Comparison of ENCODE assay signal across 20 cellular contexts in the genomic region with DNA sequence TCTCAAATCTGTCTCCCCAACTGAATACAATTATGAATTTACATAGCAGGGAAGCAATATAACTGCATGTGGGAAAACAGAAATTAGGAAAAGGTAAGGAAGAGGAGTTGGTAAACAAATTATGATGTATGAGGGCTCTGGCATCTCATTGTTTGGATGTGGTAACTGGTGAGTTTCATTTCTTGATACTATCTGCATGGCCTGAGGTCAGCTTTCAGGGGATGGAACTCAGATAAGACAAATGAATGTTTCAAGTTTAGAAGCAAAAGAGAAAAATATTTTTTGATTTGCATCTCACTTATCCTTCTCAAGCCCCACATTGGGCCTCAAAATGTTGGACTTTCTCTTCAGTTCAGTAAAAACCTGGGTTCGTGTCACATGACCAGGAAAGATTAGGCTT.
DNase-seq lines count a peak whose midpoint lies in the region; ATAC-seq and TF ChIP-seq lines count a peak whose summit lies in the region.
"Had no signal": no experiment of that assay in that cellular context is flagged by ENCODE, and none has a peak within 500 bp of the region (broad histone marks: within the 10 kb centered on the region; RNA-seq: fewer than 3 reads in every experiment).

No MANE protein-coding gene starts in this region.

- H3K4me1 ChIP-seq in HUES6 (ENCODE audit: control insufficient read depth, insufficient read depth, low read length) = peaks cover 19% of the 10 kb centered on the region
- H3K4me1 ChIP-seq: Caco-2 had no signal

- H3K9me3 Mint-ChIP-seq in WTC11 = peaks cover 12% of the 10 kb centered on the region; the same call in 1 of the 2 replicates
- no peaks in the 10 kb centered on the region for H3K9me3 Mint-ChIP-seq in nephron

- peak overlapping the region; percentile 77 for H3K27ac Mint-ChIP-seq in WTC11
- peak overlapping the region; percentile 30 to 65 (median 50) for H3K27ac Mint-ChIP-seq in nephron
- H3K27ac Mint-ChIP-seq: CD4-positive, alpha-beta memory T cell; IgD-negative memory B cell had no signal

- no peaks in the 10 kb centered on the region for H3K27me3 Mint-ChIP-seq in WTC11 (ENCODE audit: low read depth)
- peaks cover 7% of the 10 kb centered on the region for H3K27me3 Mint-ChIP-seq in nephron (ENCODE audit: low read depth)
- H3K27me3 Mint-ChIP-seq: CD4-positive, alpha-beta memory T cell had no signal

- H3K9me3 ChIP-seq in HUES6 (ENCODE audit: control insufficient read depth, insufficient read depth, low read depth, low read length) = no peaks in the 10 kb centered on the region; the same call in 1 of the 2 replicates
- H3K9me3 ChIP-seq: Caco-2, SK-N-SH had no signal

- DNase-seq in WTC11 (ENCODE audit: low spot score) = no peak
- no peak for DNase-seq in stimulated activated CD4-positive, alpha-beta T cell treated with anti-CD3 and anti-CD28 coated beads, Interleukin-2, amount 100 ng/mL, for 48 hours
- no peak for DNase-seq in SKM-1 treated with dmso at 0.1 percent for 144 hours (lab: John Stamatoyannopoulos, UW; ENCODE audit: unreplicated experiment)
- DNase-seq: C1 segment of cervical spinal cord; Caco-2; CD4-positive, alpha-beta memory T cell; EL; GF-D8; NCI-H1092; NCI-H1436 treated with DMSO at 0.1 percent for 48 hours; NCI-H187 treated with DMSO at 0.1 percent for 48 hours; NCI-H2171 treated with DMSO at 0.1 percent for 48 hours; NCI-H748 treated with DMSO at 0.1 percent for 48 hours; SK-N-SH; T-helper 1 cell had no signal

- no peaks in the 10 kb centered on the region for H3K27me3 ChIP-seq in HUES6 (ENCODE audit: control insufficient read depth, insufficient read depth, low read length)

- no peak overlapping the region for H3K4me3 ChIP-seq in HUES6 (ENCODE audit: low read depth, low read length)

- CTCF ChIA-PET in WTC11 (lab: Charles Lee) = no interaction called here

- TF ChIP-seq CTCF in WTC11 (IDR thresholded peaks at IDR 0.05) (no peak), nephron (IDR thresholded peaks at IDR 0.05; ENCODE audit: unreplicated experiment in 3 of 3) (no peak)

- no peaks in the 10 kb centered on the region for H3K36me3 ChIP-seq in HUES6 (ENCODE audit: control insufficient read depth, insufficient read depth, low read length)

- no peak overlapping the region for H3K4me3 Mint-ChIP-seq in WTC11
- H3K4me3 Mint-ChIP-seq in nephron = no peak overlapping the region
- H3K4me3 Mint-ChIP-seq: CD4-positive, alpha-beta memory T cell; IgD-negative memory B cell had no signal

- ATAC-seq in WTC11 (no peak), GM21390 (IDR thresholded peaks at IDR 0.05; ENCODE audit: unreplicated experiment) (no peak), HG02763 (IDR thresholded peaks at IDR 0.05; ENCODE audit: unreplicated experiment) (no peak)

- no peaks in the 10 kb centered on the region for H3K36me3 Mint-ChIP-seq in WTC11
- H3K36me3 Mint-ChIP-seq in nephron (ENCODE audit: low read depth) = no peaks in the 10 kb centered on the region
- H3K36me3 Mint-ChIP-seq: CD4-positive, alpha-beta memory T cell; IgD-negative memory B cell had no signal

- H3K9ac ChIP-seq in HUES6 (ENCODE audit: low read length) = peak overlapping the region; percentile 51
- H3K9ac ChIP-seq: SK-N-SH had no signal

- POLR2A ChIA-PET in WTC11 (lab: Charles Lee) = no interaction called here

- peak overlapping the region; percentile 76 for H3K27ac ChIP-seq in HUES6 (ENCODE audit: low read depth, low read length)

- H3K4me1 Mint-ChIP-seq in WTC11 (peaks cover 50% of the 10 kb centered on the region), nephron (peaks cover 11% of the 10 kb centered on the region)
- H3K4me1 Mint-ChIP-seq: IgD-negative memory B cell had no signal

TF ChIP-seq in WTC11, 78 proteins besides CTCF, POLR2A, EP300 and RAD21 (continues in another document):
- TF ChIP-seq, protein P1, sequence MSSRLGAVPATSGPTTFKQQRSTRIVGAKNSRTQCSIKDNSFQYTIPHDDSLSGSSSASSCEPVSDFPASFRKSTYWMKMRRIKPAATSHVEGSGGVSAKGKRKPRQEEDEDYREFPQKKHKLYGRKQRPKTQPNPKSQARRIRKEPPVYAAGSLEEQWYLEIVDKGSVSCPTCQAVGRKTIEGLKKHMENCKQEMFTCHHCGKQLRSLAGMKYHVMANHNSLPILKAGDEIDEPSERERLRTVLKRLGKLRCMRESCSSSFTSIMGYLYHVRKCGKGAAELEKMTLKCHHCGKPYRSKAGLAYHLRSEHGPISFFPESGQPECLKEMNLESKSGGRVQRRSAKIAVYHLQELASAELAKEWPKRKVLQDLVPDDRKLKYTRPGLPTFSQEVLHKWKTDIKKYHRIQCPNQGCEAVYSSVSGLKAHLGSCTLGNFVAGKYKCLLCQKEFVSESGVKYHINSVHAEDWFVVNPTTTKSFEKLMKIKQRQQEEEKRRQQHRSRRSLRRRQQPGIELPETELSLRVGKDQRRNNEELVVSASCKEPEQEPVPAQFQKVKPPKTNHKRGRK (CRISPR knock-in tag; IDR thresholded peaks at IDR 0.05; ENCODE audit: borderline replicate concordance) = no peak
- TF ChIP-seq, protein P2, sequence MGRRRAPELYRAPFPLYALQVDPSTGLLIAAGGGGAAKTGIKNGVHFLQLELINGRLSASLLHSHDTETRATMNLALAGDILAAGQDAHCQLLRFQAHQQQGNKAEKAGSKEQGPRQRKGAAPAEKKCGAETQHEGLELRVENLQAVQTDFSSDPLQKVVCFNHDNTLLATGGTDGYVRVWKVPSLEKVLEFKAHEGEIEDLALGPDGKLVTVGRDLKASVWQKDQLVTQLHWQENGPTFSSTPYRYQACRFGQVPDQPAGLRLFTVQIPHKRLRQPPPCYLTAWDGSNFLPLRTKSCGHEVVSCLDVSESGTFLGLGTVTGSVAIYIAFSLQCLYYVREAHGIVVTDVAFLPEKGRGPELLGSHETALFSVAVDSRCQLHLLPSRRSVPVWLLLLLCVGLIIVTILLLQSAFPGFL (CRISPR knock-in tag; IDR thresholded peaks at IDR 0.05; ENCODE audit: borderline replicate concordance) = no peak
- TF ChIP-seq, protein P3, sequence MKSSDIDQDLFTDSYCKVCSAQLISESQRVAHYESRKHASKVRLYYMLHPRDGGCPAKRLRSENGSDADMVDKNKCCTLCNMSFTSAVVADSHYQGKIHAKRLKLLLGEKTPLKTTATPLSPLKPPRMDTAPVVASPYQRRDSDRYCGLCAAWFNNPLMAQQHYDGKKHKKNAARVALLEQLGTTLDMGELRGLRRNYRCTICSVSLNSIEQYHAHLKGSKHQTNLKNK (CRISPR knock-in tag; IDR thresholded peaks at IDR 0.05) = no peak
- no peak for TF ChIP-seq CREB1 (CRISPR knock-in tag; IDR thresholded peaks at IDR 0.05)
- TF ChIP-seq NR3C1 (CRISPR knock-in tag; conservative IDR thresholded peaks at IDR 0.05; ENCODE audit: low read depth) = no peak
- no peak for TF ChIP-seq IRF2 (CRISPR knock-in tag; IDR thresholded peaks at IDR 0.05; ENCODE audit: borderline replicate concordance, low read depth)
- TF ChIP-seq NFYB (CRISPR knock-in tag; conservative IDR thresholded peaks at IDR 0.05; ENCODE audit: low read depth) = no peak
- TF ChIP-seq, protein P4, sequence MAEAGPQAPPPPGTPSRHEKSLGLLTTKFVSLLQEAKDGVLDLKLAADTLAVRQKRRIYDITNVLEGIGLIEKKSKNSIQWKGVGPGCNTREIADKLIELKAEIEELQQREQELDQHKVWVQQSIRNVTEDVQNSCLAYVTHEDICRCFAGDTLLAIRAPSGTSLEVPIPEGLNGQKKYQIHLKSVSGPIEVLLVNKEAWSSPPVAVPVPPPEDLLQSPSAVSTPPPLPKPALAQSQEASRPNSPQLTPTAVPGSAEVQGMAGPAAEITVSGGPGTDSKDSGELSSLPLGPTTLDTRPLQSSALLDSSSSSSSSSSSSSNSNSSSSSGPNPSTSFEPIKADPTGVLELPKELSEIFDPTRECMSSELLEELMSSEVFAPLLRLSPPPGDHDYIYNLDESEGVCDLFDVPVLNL (CRISPR knock-in tag; IDR thresholded peaks at IDR 0.05; ENCODE audit: borderline replicate concordance, low read depth) = no peak
- TF ChIP-seq, protein P5, sequence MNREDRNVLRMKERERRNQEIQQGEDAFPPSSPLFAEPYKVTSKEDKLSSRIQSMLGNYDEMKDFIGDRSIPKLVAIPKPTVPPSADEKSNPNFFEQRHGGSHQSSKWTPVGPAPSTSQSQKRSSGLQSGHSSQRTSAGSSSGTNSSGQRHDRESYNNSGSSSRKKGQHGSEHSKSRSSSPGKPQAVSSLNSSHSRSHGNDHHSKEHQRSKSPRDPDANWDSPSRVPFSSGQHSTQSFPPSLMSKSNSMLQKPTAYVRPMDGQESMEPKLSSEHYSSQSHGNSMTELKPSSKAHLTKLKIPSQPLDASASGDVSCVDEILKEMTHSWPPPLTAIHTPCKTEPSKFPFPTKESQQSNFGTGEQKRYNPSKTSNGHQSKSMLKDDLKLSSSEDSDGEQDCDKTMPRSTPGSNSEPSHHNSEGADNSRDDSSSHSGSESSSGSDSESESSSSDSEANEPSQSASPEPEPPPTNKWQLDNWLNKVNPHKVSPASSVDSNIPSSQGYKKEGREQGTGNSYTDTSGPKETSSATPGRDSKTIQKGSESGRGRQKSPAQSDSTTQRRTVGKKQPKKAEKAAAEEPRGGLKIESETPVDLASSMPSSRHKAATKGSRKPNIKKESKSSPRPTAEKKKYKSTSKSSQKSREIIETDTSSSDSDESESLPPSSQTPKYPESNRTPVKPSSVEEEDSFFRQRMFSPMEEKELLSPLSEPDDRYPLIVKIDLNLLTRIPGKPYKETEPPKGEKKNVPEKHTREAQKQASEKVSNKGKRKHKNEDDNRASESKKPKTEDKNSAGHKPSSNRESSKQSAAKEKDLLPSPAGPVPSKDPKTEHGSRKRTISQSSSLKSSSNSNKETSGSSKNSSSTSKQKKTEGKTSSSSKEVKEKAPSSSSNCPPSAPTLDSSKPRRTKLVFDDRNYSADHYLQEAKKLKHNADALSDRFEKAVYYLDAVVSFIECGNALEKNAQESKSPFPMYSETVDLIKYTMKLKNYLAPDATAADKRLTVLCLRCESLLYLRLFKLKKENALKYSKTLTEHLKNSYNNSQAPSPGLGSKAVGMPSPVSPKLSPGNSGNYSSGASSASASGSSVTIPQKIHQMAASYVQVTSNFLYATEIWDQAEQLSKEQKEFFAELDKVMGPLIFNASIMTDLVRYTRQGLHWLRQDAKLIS (CRISPR knock-in tag; IDR thresholded peaks at IDR 0.05; ENCODE audit: borderline replicate concordance) = no peak
- TF ChIP-seq, protein P6, sequence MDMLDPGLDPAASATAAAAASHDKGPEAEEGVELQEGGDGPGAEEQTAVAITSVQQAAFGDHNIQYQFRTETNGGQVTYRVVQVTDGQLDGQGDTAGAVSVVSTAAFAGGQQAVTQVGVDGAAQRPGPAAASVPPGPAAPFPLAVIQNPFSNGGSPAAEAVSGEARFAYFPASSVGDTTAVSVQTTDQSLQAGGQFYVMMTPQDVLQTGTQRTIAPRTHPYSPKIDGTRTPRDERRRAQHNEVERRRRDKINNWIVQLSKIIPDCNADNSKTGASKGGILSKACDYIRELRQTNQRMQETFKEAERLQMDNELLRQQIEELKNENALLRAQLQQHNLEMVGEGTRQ (CRISPR knock-in tag; IDR thresholded peaks at IDR 0.05) = no peak
- TF ChIP-seq ZNF671 (CRISPR knock-in tag; IDR thresholded peaks at IDR 0.05) = no peak
- TF ChIP-seq ZNF219 (CRISPR knock-in tag; IDR thresholded peaks at IDR 0.05; ENCODE audit: borderline replicate concordance) = no peak
- no peak for TF ChIP-seq FOXK1 (CRISPR knock-in tag; IDR thresholded peaks at IDR 0.05)
- no peak for TF ChIP-seq GTF2I (CRISPR knock-in tag; conservative IDR thresholded peaks at IDR 0.05)
